ENCODE assay signal across 17 cellular contexts in the genomic region with DNA sequence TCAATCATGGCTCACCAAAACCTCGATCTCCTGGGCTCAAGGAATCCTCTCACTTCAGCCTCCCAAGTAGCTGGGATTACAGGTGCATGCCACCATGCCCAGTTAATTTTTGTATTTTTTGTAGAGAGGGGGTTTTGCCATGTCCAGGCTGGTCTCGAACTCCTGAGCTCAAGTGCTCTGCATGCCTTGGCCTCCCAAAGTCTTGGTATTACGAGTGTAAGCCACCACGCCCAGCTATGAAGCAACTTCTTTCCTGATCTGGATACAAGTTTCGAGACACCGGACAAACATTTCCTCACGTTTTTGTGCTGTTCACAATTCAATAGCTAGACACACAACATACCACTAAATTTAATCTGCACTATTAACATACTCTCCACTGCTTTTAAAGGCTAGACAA. TPM values are rescaled to one million over a fixed set of nuclear protein-coding genes. Genes with fewer than 3 reads are reported as not detected.
DNase-seq lines count a peak whose midpoint lies in the region; ATAC-seq, FAIRE-seq and TF ChIP-seq lines count a peak whose summit lies in the region.
"Had no signal": no experiment of that assay in that cellular context is flagged by ENCODE, and none has a peak within 500 bp of the region (broad histone marks: within the 10 kb centered on the region; RNA-seq: fewer than 3 reads in every experiment).

No MANE protein-coding gene starts in this region.

- H3K27ac Mint-ChIP-seq in mesothelial cell of epicardium = no peak overlapping the region
- H3K27ac Mint-ChIP-seq: CD14-positive monocyte; CD8-positive, alpha-beta T cell had no signal

- H3K27me3 ChIP-seq in GM23248 (replicated peaks; ENCODE audit: insufficient read depth) (peaks cover 7% of the 10 kb centered on the region), endothelial cell of umbilical vein (ENCODE audit: control insufficient read depth in 2 of 2, insufficient read depth in 2 of 2, low read length in 2 of 2) (peaks cover 3 to 5% of the 10 kb centered on the region in 2 experiments), osteoblast (ENCODE audit: insufficient read depth, low read length) (peaks cover 35% of the 10 kb centered on the region), ascending aorta (no peaks in the 10 kb centered on the region)

- no peaks in the 10 kb centered on the region for H3K36me3 ChIP-seq in GM23248 (ENCODE audit: low read depth)
- H3K36me3 ChIP-seq in endothelial cell of umbilical vein (ENCODE audit: control insufficient read depth in 2 of 2, extremely low read depth in 1 of 2, insufficient read depth in 2 of 2, low read length in 2 of 2) = no peaks in the 10 kb centered on the region
- no peaks in the 10 kb centered on the region for H3K36me3 ChIP-seq in osteoblast (ENCODE audit: insufficient read depth, low read length)
- no peaks in the 10 kb centered on the region for H3K36me3 ChIP-seq in ascending aorta

- BruUV-seq in endothelial cell of umbilical vein (replicated peaks; lab: Mats Ljungman, UMichigan) = no TSS peak

- H4K20me1 ChIP-seq in GM23248 (ENCODE audit: insufficient read depth) (no peaks in the 10 kb centered on the region), endothelial cell of umbilical vein (replicated peaks; ENCODE audit: control insufficient read depth, extremely low read depth, insufficient read depth, low read length) (no peaks in the 10 kb centered on the region), osteoblast (ENCODE audit: insufficient read depth, low read length) (no peaks in the 10 kb centered on the region)

- H3K9me2 ChIP-seq in GM23248 (ENCODE audit: insufficient read depth) = no peaks in the 10 kb centered on the region

- H3K9ac ChIP-seq in GM23248 (no peak overlapping the region), endothelial cell of umbilical vein (replicated peaks; ENCODE audit: extremely low read depth, insufficient read depth, low read length) (no peak overlapping the region)

- H3K4me1 Mint-ChIP-seq in mesothelial cell of epicardium = peaks cover 2% of the 10 kb centered on the region

- H3K9me3 Mint-ChIP-seq in mesothelial cell of epicardium = no peaks in the 10 kb centered on the region
- H3K9me3 Mint-ChIP-seq: CD8-positive, alpha-beta T cell had no signal

- TF ChIP-seq POLR2A in A549 (IDR thresholded peaks at IDR 0.05; ENCODE audit: low read length) (no peak), endothelial cell of umbilical vein (IDR thresholded peaks at IDR 0.05; ENCODE audit: low read depth, low read length) (no peak)

- H3K79me2 ChIP-seq in GM23248 (ENCODE audit: insufficient read depth) (no peaks in the 10 kb centered on the region), endothelial cell of umbilical vein (ENCODE audit: control insufficient read depth, insufficient read depth, low read length) (no peaks in the 10 kb centered on the region), osteoblast (ENCODE audit: insufficient read depth, low read length) (no peaks in the 10 kb centered on the region)

- H3K9me1 ChIP-seq in endothelial cell of umbilical vein (replicated peaks; ENCODE audit: control insufficient read depth, extremely low read depth, insufficient read depth, low read length) = no peaks in the 10 kb centered on the region

- no peaks in the 10 kb centered on the region for H3K9me3 ChIP-seq in A549
- H3K9me3 ChIP-seq in GM23248 (ENCODE audit: low read depth) = no peaks in the 10 kb centered on the region
- H3K9me3 ChIP-seq in endothelial cell of umbilical vein (replicated peaks; ENCODE audit: control insufficient read depth, insufficient read depth, low read length) = no peaks in the 10 kb centered on the region
- H3K9me3 ChIP-seq in osteoblast (ENCODE audit: low read depth, low read length) = no peaks in the 10 kb centered on the region
- H3K9me3 ChIP-seq in ascending aorta = no peaks in the 10 kb centered on the region

- peak; percentile 65 for FAIRE-seq in A549 (lab: Jason Lieb, UNC)
- FAIRE-seq in endothelial cell of umbilical vein (lab: Jason Lieb, UNC) = peak; percentile 49
- FAIRE-seq: D721Med, GM12892, HepG2, HTR-8/SVneo had no signal

- dilution Hi-C loops in endothelial cell of umbilical vein (cut with MboI; ENCODE audit: extremely low pct_ligation_motif_present, low sequenced_read_pairs) = no loop called here

- H3K4me3 Mint-ChIP-seq in mesothelial cell of epicardium = no peak overlapping the region
- H3K4me3 Mint-ChIP-seq: CD8-positive, alpha-beta T cell had no signal

- 73% methylated on average over 7 of the region's 7 CpGs for WGBS in A549 (ENCODE audit: missing lambda C conversion rate)
- 36 to 37% methylated on average over 7 of the region's 7 CpGs for WGBS in GM23248 (ENCODE audit: low coverage in 1 of 2, low lambda C conversion rate in 2 of 2, missing lambda C conversion rate in 2 of 2), 2 experiments

- no peak overlapping the region for H3K4me2 ChIP-seq in A549
- H3K4me2 ChIP-seq in GM23248 (ENCODE audit: unreplicated experiment) = no peak overlapping the region
- H3K4me2 ChIP-seq in endothelial cell of umbilical vein (ENCODE audit: insufficient read depth, low read length) = no peak overlapping the region
- no peak overlapping the region for H3K4me2 ChIP-seq in osteoblast (ENCODE audit: insufficient read depth, low read length)

- no peak overlapping the region for H3K4me3 ChIP-seq in A549
- no peak overlapping the region for H3K4me3 ChIP-seq in GM23248
- H3K4me3 ChIP-seq in endothelial cell of umbilical vein (replicated peaks in 1 of 3; ENCODE audit: insufficient read depth in 1 of 3, low read depth in 1 of 3, low read length in 3 of 3) = no peak overlapping the region
- H3K4me3 ChIP-seq in osteoblast (ENCODE audit: insufficient read depth, low read length) = no peak overlapping the region
- H3K4me3 ChIP-seq in ascending aorta = no peak overlapping the region

- intact Hi-C loops in endothelial cell of umbilical vein (cut with micrococcal nuclease) = loop anchor here (5.0 to 10.0 kb wide), 2 partner anchors 243 to 601 kb away; no protein-coding TSS in a partner anchor
- intact Hi-C loops in ascending aorta (cut with DNase I) = loop anchor here (10.0 kb wide), 1 partner anchor 633 kb away; the partner anchor contains the start of gene LYSMD4

- POLR2A ChIA-PET in A549 (lab: Yijun Ruan, JAX) = no interaction called here
- POLR2A ChIA-PET in endothelial cell of umbilical vein (lab: Charles Lee) = no interaction called here

- no peaks in the 10 kb centered on the region for H3F3A ChIP-seq in GM23248 (ENCODE audit: insufficient read depth)

- no peak for TF ChIP-seq RAD21 in A549 (conservative IDR thresholded peaks at IDR 0.05 in 1 of 2, IDR thresholded peaks at IDR 0.05 in 1 of 2)

- peaks cover 70% of the 10 kb centered on the region for H3K27me3 Mint-ChIP-seq in mesothelial cell of epicardium (ENCODE audit: low read depth)

- no peak for TF ChIP-seq EP300 in A549 (IDR thresholded peaks at IDR 0.05)

- ATAC-seq in A549 = no peak
- ATAC-seq: CD8-positive, alpha-beta T cell; HepG2 had no signal

- TF ChIP-seq CTCF in A549 (IDR thresholded peaks at IDR 0.05) (no peak), endothelial cell of umbilical vein (IDR thresholded peaks at IDR 0.05; ENCODE audit: extremely low read depth in 1 of 2, insufficient read depth in 1 of 2, low read depth in 1 of 2, low read length in 2 of 2) (no peak), osteoblast (IDR thresholded peaks at IDR 0.05; ENCODE audit: extremely low read depth, low read depth, low read length) (no peak), ascending aorta (IDR thresholded peaks at IDR 0.05) (no peak), mesothelial cell of epicardium (IDR thresholded peaks at IDR 0.05; ENCODE audit: unreplicated experiment) (no peak)

- CTCF ChIA-PET in A549 (lab: Yijun Ruan, JAX) = interaction anchor here (0.6 to 17.7 kb wide), 43 partner anchors 10 to 673 kb away, joined by 3 to 372 read pairs (median 5); partner anchors contain the start of genes IGF1R and TTC23
- CTCF ChIA-PET in endothelial cell of umbilical vein (lab: Charles Lee) = interaction anchor here (0.6 to 5.4 kb wide), 19 partner anchors 8 to 661 kb away, joined by 3 to 226 read pairs (median 7); partner anchors contain the start of gene LRRC28

- DNase-seq in A549 (ENCODE audit: low read depth in 1 of 2, low spot score in 1 of 2) (no peak), GM23248 (peak; percentile 17), endothelial cell of umbilical vein (ENCODE audit: low read depth, low spot score) (no peak), osteoblast (ENCODE audit: insufficient read length, low spot score, missing footprints) (peak; percentile 3), ascending aorta (ENCODE audit: low spot score in 2 of 2) (no peak), mesothelial cell of epicardium (ENCODE audit: low spot score in 2 of 2, unreplicated experiment in 2 of 2) (no peak)
- DNase-seq: CD8-positive, alpha-beta T cell; COR-L47; DMS153; DND-41; GDM1; HCEC 1CT had no signal

- no peak overlapping the region for H2AFZ ChIP-seq in GM23248
- H2AFZ ChIP-seq in endothelial cell of umbilical vein (ENCODE audit: low read depth, low read length) = no peak overlapping the region
- H2AFZ ChIP-seq in osteoblast (ENCODE audit: low read length) = no peak overlapping the region

- in situ Hi-C loops in GM23248 (cut with MboI) = loop anchor here (5.0 to 25.0 kb wide), 2 partner anchors 111 to 636 kb away; partner anchors contain the start of gene LYSMD4

- no peaks in the 10 kb centered on the region for H3K36me3 Mint-ChIP-seq in mesothelial cell of epicardium
- H3K36me3 Mint-ChIP-seq: CD14-positive monocyte; CD8-positive, alpha-beta T cell had no signal

- H3K27ac ChIP-seq in A549 (no peak overlapping the region), GM23248 (no peak overlapping the region), endothelial cell of umbilical vein (ENCODE audit: insufficient read depth, low read depth, low read length) (no peak overlapping the region), osteoblast (ENCODE audit: low read depth, low read length) (no peak overlapping the region), ascending aorta (no peak overlapping the region)

- H3K4me1 ChIP-seq in A549 (peaks cover 5% of the 10 kb centered on the region), GM23248 (ENCODE audit: insufficient read depth) (0 out of 2 replicates have a peak, but pooled peaks cover 4% of the 10 kb centered on the region), endothelial cell of umbilical vein (ENCODE audit: control insufficient read depth, extremely low read depth, insufficient read depth, low read length) (peaks cover 7% of the 10 kb centered on the region), osteoblast (ENCODE audit: insufficient read depth, low read length) (no peaks in the 10 kb centered on the region), ascending aorta (peaks cover 0 to 4% of the 10 kb centered on the region in 2 donors)

RNA-seq across cellular contexts. Expression of gene SYNM, which starts 3.4 kb away (rescaled TPM):
- 22.6 and 23.7 TPM in 2 replicates for polyA plus RNA-seq in A549 (2011; rRNA removed)
- polyA plus RNA-seq in A549 (2012; cell fraction: cytosol; rRNA removed) = 9.5 and 10.9 TPM in 2 replicates
- 40.1 and 57.2 TPM in 2 replicates for polyA plus RNA-seq in A549 (2012; cell fraction: nucleus; rRNA removed)
- 34.1 to 37.7 TPM (median 34.2 TPM) in 3 replicates for polyA plus RNA-seq in A549 (2017; fragmentation: RNase III; extraction: RNeasy Plus Mini Kit Qiagen cat#74134 plus additional on column Dnase treatment)
- 21.7 and 24.7 TPM in 2 replicates for polyA minus RNA-seq in A549 (2011; rRNA and poly(A)+ RNA removed)
- total RNA-seq in GM23248 (2014; rRNA removed; shearing (Covaris generic)) = 0.97 and 1.6 TPM in 2 replicates
- 0.15 and 0.18 TPM in 2 replicates for polyA plus RNA-seq in GM23248 (2016; fragmentation: Nextera tagmentation; extraction: Ambion mirVana)
- 10.2 and 20.4 TPM in 2 replicates for total RNA-seq in endothelial cell of umbilical vein
- polyA plus RNA-seq in endothelial cell of umbilical vein = 2.7 and 3.7 TPM in 2 replicates
- 2.4 and 2.5 TPM in 2 replicates for polyA plus RNA-seq in endothelial cell of umbilical vein (2011; cell fraction: cytosol; rRNA removed)
- 6.9 and 7.4 TPM in 2 replicates for polyA plus RNA-seq in endothelial cell of umbilical vein (2011; cell fraction: nucleus; rRNA removed)
- polyA plus RNA-seq in endothelial cell of umbilical vein (2012) = 3.8 and 7.3 TPM in 2 replicates
- polyA minus RNA-seq in endothelial cell of umbilical vein = 7.1 and 7.4 TPM in 2 replicates
- polyA minus RNA-seq in endothelial cell of umbilical vein (2011; cell fraction: cytosol; rRNA and poly(A)+ RNA removed) = 21.7 TPM
- 3.9 and 5.2 TPM in 2 replicates for polyA minus RNA-seq in endothelial cell of umbilical vein (2011; cell fraction: nucleus; rRNA and poly(A)+ RNA removed)
- 4.0 and 4.4 TPM in 2 replicates for total RNA-seq in osteoblast
- total RNA-seq in ascending aorta = 37.7 TPM
- total RNA-seq in mesothelial cell of epicardium = 1.2 to 1.4 TPM (median 1.3 TPM) in 3 replicates

Comparison
In these comparisons a context has a peak if more than half of its experiments do, and no peak if none do; other contexts are left out.
1. DNase-seq: peak in GM23248 (single experiment) and osteoblast (single experiment); none in A549 (0 of 2), endothelial cell of umbilical vein (single experiment), ascending aorta (0 of 2) and mesothelial cell of epicardium (0 of 2).